11 cellular contexts compared by ENCODE assay signal in genomic region chr19:43763473-43763939, GRCh38. TPM values are rescaled to one million over a fixed set of nuclear protein-coding genes. Genes with fewer than 3 reads are reported as not detected.
DNase-seq lines count a peak whose midpoint lies in the region; TF ChIP-seq lines count a peak whose summit lies in the region.
"Had no signal": no experiment of that assay in that cellular context is flagged by ENCODE, and none has a peak within 500 bp of the region (broad histone marks: within the 10 kb centered on the region; RNA-seq: fewer than 3 reads in every experiment).

No MANE protein-coding gene starts in this region.

- H3K4me3 Mint-ChIP-seq in activated naive CD4-positive, alpha-beta T cell treated with anti-CD3 and anti-CD28 coated beads for 36 hours: peak overlapping the region; percentile 33

- H3K27ac ChIP-seq in SU-DHL-6 (ENCODE audit: low read depth, low read length): peak overlapping the region; percentile 40
- H3K27ac ChIP-seq in esophagus squamous epithelium: peak overlapping the region; percentile 7 to 66 (median 28)
- H3K27ac ChIP-seq in tibial artery: peak overlapping the region; percentile 52 to 54
- no peak overlapping the region for H3K27ac ChIP-seq in left ventricle myocardium inferior (replicated peaks)
- H3K27ac ChIP-seq: HL-60 had no signal

- peaks cover 17 to 63% (median 32%) of the 10 kb centered on the region in 3 donors for H3K4me1 ChIP-seq in esophagus squamous epithelium
- H3K4me1 ChIP-seq in tibial artery: peaks cover 0 to 16% (median 11%) of the 10 kb centered on the region in 4 donors
- no peaks in the 10 kb centered on the region for H3K4me1 ChIP-seq in left ventricle myocardium inferior

- intact Hi-C loops in activated naive CD4-positive, alpha-beta T cell treated with anti-CD3 and anti-CD28 coated beads for 36 hours (cut with micrococcal nuclease): no loop called here
- intact Hi-C loops in esophagus squamous epithelium (cut with DNase I): no loop called here
- intact Hi-C loops in tibial artery (cut with DNase I; ENCODE audit: low total_unique reads): loop anchor here (10.0 kb wide), 1 partner anchor 89 kb away; the partner anchor contains the start of gene PLAUR
- intact Hi-C loops in left ventricle myocardium inferior (cut with micrococcal nuclease): no loop called here

- no peak for TF ChIP-seq POLR2A in esophagus squamous epithelium (IDR thresholded peaks at IDR 0.05)

- H3K79me2 ChIP-seq in SU-DHL-6 (ENCODE audit: insufficient read depth, low read length): no peaks in the 10 kb centered on the region

- H2AFZ ChIP-seq in SU-DHL-6 (ENCODE audit: low read depth, low read length, severe bottlenecking): no peak overlapping the region

- TF ChIP-seq CTCF in SU-DHL-6 (IDR thresholded peaks at IDR 0.05; ENCODE audit: insufficient read depth, low read length, poor library complexity, severe bottlenecking) (no peak), esophagus squamous epithelium (IDR thresholded peaks at IDR 0.05) (no peak), tibial artery (IDR thresholded peaks at IDR 0.05) (no peak), left ventricle myocardium inferior (IDR thresholded peaks at IDR 0.05; ENCODE audit: borderline replicate concordance) (no peak), GM13977 (IDR thresholded peaks at IDR 0.05; ENCODE audit: extremely low read depth, insufficient read depth, missing control alignments) (no peak)

- H3K27me3 Mint-ChIP-seq in activated naive CD4-positive, alpha-beta T cell treated with anti-CD3 and anti-CD28 coated beads for 36 hours (ENCODE audit: low read depth): no peaks in the 10 kb centered on the region

- H4K20me1 ChIP-seq in SU-DHL-6 (ENCODE audit: low read depth, low read length): no peaks in the 10 kb centered on the region

- no peaks in the 10 kb centered on the region for H3K9me2 ChIP-seq in SU-DHL-6 (replicated peaks; ENCODE audit: insufficient read depth, low read length)

- H3K9ac ChIP-seq in SU-DHL-6 (ENCODE audit: low read length): 0 out of 2 replicates have a peak overlapping the region, but pooled peaks have one; percentile 7

- H3K9me3 Mint-ChIP-seq in activated naive CD4-positive, alpha-beta T cell treated with anti-CD3 and anti-CD28 coated beads for 36 hours: no peaks in the 10 kb centered on the region

- peaks cover 75% of the 10 kb centered on the region for H3K4me1 Mint-ChIP-seq in activated naive CD4-positive, alpha-beta T cell treated with anti-CD3 and anti-CD28 coated beads for 36 hours (ENCODE audit: low read depth)

- in situ Hi-C loops in GM13977 (cut with MboI; ENCODE audit: low pct_unique_long_range_greater_than_20kb, low sequenced_read_pairs, unreplicated experiment): no loop called here

- no peaks in the 10 kb centered on the region for H3K9me3 ChIP-seq in SU-DHL-6 (ENCODE audit: insufficient read depth, low read length)
- no peaks in the 10 kb centered on the region for H3K9me3 ChIP-seq in esophagus squamous epithelium
- H3K9me3 ChIP-seq in tibial artery: no peaks in the 10 kb centered on the region
- no peaks in the 10 kb centered on the region for H3K9me3 ChIP-seq in left ventricle myocardium inferior (replicated peaks)

- peaks cover 31% of the 10 kb centered on the region for H3F3A ChIP-seq in SU-DHL-6 (ENCODE audit: insufficient read depth)

- CTCF ChIA-PET in activated naive CD4-positive, alpha-beta T cell treated with anti-CD3 and anti-CD28 coated beads for 36 hours (lab: Charles Lee): interaction anchor here (0.6 to 9.7 kb wide), 5 partner anchors 9 to 130 kb away, joined by 3 to 113 read pairs (median 6); partner anchors contain the start of genes KCNN4 and SMG9

- H3K4me3 ChIP-seq in SU-DHL-6 (ENCODE audit: insufficient read depth, low read length, poor library complexity, severe bottlenecking) (no peak overlapping the region), esophagus squamous epithelium (no peak overlapping the region), tibial artery (no peak overlapping the region), left ventricle myocardium inferior (no peak overlapping the region)

- H3K27me3 ChIP-seq in SU-DHL-6 (ENCODE audit: low read length): no peaks in the 10 kb centered on the region
- no peaks in the 10 kb centered on the region for H3K27me3 ChIP-seq in esophagus squamous epithelium
- no peaks in the 10 kb centered on the region for H3K27me3 ChIP-seq in tibial artery
- H3K27me3 ChIP-seq in left ventricle myocardium inferior (ENCODE audit: low read depth): peaks cover 5% of the 10 kb centered on the region

- H3K27ac Mint-ChIP-seq in activated naive CD4-positive, alpha-beta T cell treated with anti-CD3 and anti-CD28 coated beads for 36 hours: peak overlapping the region; percentile 87

- H3K4me2 ChIP-seq in SU-DHL-6 (ENCODE audit: low read depth, low read length, poor library complexity, severe bottlenecking): no peak overlapping the region

- H3K36me3 Mint-ChIP-seq in activated naive CD4-positive, alpha-beta T cell treated with anti-CD3 and anti-CD28 coated beads for 36 hours (ENCODE audit: low read depth): peaks cover 38% of the 10 kb centered on the region

- 32 to 35% methylated on average over 3 of the region's 3 CpGs for WGBS in esophagus squamous epithelium, 2 donors

- DNase-seq in activated naive CD4-positive, alpha-beta T cell treated with anti-CD3 and anti-CD28 coated beads for 36 hours: peak; percentile 42
- DNase-seq in activated naive CD4-positive, alpha-beta T cell (lab: John Stamatoyannopoulos, UW): no peak
- DNase-seq in esophagus squamous epithelium (lab: John Stamatoyannopoulos, UW): no peak
- DNase-seq in tibial artery: no peak
- no peak for DNase-seq in left ventricle myocardium inferior
- DNase-seq in putamen (ENCODE audit: low spot score): no peak
- DNase-seq in GM13977 (ENCODE audit: low spot score): no peak

- 0 out of 2 replicates have a peak, but pooled peaks cover 2% of the 10 kb centered on the region for H3K36me3 ChIP-seq in SU-DHL-6 (ENCODE audit: low read length)
- no peaks in the 10 kb centered on the region for H3K36me3 ChIP-seq in esophagus squamous epithelium
- H3K36me3 ChIP-seq in tibial artery: no peaks in the 10 kb centered on the region
- H3K36me3 ChIP-seq in left ventricle myocardium inferior: no peaks in the 10 kb centered on the region

RNA-seq across cellular contexts. Expression of gene SMG9, which starts 8.7 kb away (rescaled TPM):
- total RNA-seq in activated naive CD4-positive, alpha-beta T cell treated with anti-CD3 and anti-CD28 coated beads for 36 hours: 100 to 1,000 TPM; 103 to 111 TPM
- total RNA-seq in esophagus squamous epithelium: 10 to 100 TPM; 16.0 to 22.7 (median 21.1) TPM
- 18.9 TPM for total RNA-seq in left ventricle myocardium inferior

RNA-seq across cellular contexts. Expression of gene KCNN4, which starts 17.3 kb away (rescaled TPM):
- 10 to 100 TPM; 68.4 to 73.7 TPM for total RNA-seq in activated naive CD4-positive, alpha-beta T cell treated with anti-CD3 and anti-CD28 coated beads for 36 hours
- total RNA-seq in esophagus squamous epithelium (10 to 100 TPM in 1 of 4 donors, 1 to 10 TPM in 3; 3.2 to 16.9 (median 5.3) TPM), left ventricle myocardium inferior (0.38 TPM)

RNA-seq across cellular contexts. Expression of gene LYPD5, which starts 38.7 kb away (rescaled TPM):
- 1 to 10 TPM; 1.3 to 2.0 TPM for total RNA-seq in activated naive CD4-positive, alpha-beta T cell treated with anti-CD3 and anti-CD28 coated beads for 36 hours
- total RNA-seq in esophagus squamous epithelium (10 to 100 TPM in 3 of 4 donors, 1 to 10 TPM in 1; 9.9 to 32.0 (median 22.4) TPM), left ventricle myocardium inferior (1.3 TPM)

RNA-seq across cellular contexts. Expression of gene IRGC, which starts 47.6 kb away (rescaled TPM):
- not detected for total RNA-seq in activated naive CD4-positive, alpha-beta T cell treated with anti-CD3 and anti-CD28 coated beads for 36 hours
- total RNA-seq in esophagus squamous epithelium (not detected), left ventricle myocardium inferior (not detected)
- total RNA-seq: myocyte, NCI-H460 had no signal
